In the genomic region with DNA sequence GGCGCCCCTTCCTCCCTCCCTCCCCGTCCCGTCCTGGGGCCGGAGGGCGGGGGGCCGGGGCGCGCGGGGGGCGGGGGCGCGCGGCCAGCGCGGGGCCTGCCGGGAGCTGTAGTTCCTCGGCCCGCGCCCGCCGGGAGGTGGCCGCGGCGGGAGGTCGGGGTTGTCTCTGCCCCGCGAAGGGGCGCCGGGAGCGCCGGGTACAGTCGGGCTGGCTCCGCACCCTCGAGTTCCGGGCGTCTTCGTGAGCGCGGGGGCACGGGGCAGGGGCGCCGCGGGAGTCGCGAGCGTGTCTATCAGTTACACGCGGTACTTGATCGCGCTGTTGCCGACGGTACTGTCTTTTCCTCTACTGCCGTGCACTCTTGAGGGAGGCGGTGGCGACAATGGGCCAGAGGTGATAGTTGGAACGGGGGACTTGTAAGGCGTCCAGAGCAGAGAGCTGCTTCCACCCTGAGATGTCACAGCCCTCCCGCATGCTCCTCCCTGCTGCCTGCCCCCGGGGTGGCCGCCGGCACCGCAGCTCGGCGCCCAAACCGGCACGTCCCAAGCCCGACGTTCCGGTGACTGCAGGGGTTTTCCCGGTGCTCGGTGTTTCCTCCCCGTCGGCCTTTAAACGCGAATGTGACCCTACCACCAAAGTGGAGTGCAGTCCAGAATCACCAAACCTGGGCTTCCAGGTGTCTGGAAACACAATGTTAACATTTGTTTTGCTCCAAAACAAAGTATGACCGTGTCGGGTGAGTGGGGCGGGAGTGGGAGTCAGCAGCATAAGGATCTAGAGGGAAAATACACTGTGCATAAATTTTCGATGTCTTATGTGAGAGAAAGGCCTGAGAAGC, we compare ENCODE assay signal across 1 cellular context.
TF ChIP-seq lines count a peak whose summit lies in the region.

A gene (minus strand): TSS at position 48 of the 839 bp plus-strand sequence. CDS start 8,309 bp downstream, outside the sequence.

TF ChIP-seq in HepG2, 621 proteins besides CTCF, POLR2A, EP300 and RAD21 (continued from another document and continues in another):
- TF ChIP-seq, protein P1, sequence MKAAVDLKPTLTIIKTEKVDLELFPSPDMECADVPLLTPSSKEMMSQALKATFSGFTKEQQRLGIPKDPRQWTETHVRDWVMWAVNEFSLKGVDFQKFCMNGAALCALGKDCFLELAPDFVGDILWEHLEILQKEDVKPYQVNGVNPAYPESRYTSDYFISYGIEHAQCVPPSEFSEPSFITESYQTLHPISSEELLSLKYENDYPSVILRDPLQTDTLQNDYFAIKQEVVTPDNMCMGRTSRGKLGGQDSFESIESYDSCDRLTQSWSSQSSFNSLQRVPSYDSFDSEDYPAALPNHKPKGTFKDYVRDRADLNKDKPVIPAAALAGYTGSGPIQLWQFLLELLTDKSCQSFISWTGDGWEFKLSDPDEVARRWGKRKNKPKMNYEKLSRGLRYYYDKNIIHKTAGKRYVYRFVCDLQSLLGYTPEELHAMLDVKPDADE (CRISPR knock-in tag; IDR thresholded peaks at IDR 0.05), result no peak
- TF ChIP-seq, protein P2, sequence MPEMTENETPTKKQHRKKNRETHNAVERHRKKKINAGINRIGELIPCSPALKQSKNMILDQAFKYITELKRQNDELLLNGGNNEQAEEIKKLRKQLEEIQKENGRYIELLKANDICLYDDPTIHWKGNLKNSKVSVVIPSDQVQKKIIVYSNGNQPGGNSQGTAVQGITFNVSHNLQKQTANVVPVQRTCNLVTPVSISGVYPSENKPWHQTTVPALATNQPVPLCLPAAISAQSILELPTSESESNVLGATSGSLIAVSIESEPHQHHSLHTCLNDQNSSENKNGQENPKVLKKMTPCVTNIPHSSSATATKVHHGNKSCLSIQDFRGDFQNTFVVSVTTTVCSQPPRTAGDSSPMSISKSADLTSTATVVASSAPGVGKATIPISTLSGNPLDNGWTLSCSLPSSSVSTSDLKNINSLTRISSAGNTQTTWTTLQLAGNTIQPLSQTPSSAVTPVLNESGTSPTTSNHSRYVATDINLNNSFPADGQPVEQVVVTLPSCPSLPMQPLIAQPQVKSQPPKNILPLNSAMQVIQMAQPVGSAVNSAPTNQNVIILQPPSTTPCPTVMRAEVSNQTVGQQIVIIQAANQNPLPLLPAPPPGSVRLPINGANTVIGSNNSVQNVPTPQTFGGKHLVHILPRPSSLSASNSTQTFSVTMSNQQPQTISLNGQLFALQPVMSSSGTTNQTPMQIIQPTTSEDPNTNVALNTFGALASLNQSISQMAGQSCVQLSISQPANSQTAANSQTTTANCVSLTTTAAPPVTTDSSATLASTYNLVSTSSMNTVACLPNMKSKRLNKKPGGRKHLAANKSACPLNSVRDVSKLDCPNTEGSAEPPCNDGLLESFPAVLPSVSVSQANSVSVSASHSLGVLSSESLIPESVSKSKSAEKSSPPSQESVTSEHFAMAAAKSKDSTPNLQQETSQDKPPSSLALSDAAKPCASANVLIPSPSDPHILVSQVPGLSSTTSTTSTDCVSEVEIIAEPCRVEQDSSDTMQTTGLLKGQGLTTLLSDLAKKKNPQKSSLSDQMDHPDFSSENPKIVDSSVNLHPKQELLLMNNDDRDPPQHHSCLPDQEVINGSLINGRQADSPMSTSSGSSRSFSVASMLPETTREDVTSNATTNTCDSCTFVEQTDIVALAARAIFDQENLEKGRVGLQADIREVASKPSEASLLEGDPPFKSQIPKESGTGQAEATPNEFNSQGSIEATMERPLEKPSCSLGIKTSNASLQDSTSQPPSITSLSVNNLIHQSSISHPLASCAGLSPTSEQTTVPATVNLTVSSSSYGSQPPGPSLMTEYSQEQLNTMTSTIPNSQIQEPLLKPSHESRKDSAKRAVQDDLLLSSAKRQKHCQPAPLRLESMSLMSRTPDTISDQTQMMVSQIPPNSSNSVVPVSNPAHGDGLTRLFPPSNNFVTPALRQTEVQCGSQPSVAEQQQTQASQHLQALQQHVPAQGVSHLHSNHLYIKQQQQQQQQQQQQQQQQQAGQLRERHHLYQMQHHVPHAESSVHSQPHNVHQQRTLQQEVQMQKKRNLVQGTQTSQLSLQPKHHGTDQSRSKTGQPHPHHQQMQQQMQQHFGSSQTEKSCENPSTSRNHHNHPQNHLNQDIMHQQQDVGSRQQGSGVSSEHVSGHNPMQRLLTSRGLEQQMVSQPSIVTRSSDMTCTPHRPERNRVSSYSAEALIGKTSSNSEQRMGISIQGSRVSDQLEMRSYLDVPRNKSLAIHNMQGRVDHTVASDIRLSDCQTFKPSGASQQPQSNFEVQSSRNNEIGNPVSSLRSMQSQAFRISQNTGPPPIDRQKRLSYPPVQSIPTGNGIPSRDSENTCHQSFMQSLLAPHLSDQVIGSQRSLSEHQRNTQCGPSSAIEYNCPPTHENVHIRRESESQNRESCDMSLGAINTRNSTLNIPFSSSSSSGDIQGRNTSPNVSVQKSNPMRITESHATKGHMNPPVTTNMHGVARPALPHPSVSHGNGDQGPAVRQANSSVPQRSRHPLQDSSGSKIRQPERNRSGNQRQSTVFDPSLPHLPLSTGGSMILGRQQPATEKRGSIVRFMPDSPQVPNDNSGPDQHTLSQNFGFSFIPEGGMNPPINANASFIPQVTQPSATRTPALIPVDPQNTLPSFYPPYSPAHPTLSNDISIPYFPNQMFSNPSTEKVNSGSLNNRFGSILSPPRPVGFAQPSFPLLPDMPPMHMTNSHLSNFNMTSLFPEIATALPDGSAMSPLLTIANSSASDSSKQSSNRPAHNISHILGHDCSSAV (CRISPR knock-in tag; IDR thresholded peaks at IDR 0.05; ENCODE audit: borderline replicate concordance), result no peak
- 0 out of 2 replicates have a peak, but pooled peaks have one; percentile 46 for TF ChIP-seq ZNF337 (CRISPR knock-in tag; IDR thresholded peaks at IDR 0.05; ENCODE audit: borderline replicate concordance, low read depth)
- no peak for TF ChIP-seq ZNF3 (CRISPR knock-in tag; IDR thresholded peaks at IDR 0.05)
- TF ChIP-seq, protein P3, sequence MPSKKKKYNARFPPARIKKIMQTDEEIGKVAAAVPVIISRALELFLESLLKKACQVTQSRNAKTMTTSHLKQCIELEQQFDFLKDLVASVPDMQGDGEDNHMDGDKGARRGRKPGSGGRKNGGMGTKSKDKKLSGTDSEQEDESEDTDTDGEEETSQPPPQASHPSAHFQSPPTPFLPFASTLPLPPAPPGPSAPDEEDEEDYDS (CRISPR knock-in tag; IDR thresholded peaks at IDR 0.05), result no peak
- TF ChIP-seq IKZF4 (CRISPR knock-in tag; IDR thresholded peaks at IDR 0.05; ENCODE audit: borderline replicate concordance, low read depth, not compliant biosample characterization), result no peak
- TF ChIP-seq ZNF781 (CRISPR knock-in tag; IDR thresholded peaks at IDR 0.05; ENCODE audit: borderline replicate concordance, not compliant biosample characterization), result no peak
- TF ChIP-seq, protein P4, sequence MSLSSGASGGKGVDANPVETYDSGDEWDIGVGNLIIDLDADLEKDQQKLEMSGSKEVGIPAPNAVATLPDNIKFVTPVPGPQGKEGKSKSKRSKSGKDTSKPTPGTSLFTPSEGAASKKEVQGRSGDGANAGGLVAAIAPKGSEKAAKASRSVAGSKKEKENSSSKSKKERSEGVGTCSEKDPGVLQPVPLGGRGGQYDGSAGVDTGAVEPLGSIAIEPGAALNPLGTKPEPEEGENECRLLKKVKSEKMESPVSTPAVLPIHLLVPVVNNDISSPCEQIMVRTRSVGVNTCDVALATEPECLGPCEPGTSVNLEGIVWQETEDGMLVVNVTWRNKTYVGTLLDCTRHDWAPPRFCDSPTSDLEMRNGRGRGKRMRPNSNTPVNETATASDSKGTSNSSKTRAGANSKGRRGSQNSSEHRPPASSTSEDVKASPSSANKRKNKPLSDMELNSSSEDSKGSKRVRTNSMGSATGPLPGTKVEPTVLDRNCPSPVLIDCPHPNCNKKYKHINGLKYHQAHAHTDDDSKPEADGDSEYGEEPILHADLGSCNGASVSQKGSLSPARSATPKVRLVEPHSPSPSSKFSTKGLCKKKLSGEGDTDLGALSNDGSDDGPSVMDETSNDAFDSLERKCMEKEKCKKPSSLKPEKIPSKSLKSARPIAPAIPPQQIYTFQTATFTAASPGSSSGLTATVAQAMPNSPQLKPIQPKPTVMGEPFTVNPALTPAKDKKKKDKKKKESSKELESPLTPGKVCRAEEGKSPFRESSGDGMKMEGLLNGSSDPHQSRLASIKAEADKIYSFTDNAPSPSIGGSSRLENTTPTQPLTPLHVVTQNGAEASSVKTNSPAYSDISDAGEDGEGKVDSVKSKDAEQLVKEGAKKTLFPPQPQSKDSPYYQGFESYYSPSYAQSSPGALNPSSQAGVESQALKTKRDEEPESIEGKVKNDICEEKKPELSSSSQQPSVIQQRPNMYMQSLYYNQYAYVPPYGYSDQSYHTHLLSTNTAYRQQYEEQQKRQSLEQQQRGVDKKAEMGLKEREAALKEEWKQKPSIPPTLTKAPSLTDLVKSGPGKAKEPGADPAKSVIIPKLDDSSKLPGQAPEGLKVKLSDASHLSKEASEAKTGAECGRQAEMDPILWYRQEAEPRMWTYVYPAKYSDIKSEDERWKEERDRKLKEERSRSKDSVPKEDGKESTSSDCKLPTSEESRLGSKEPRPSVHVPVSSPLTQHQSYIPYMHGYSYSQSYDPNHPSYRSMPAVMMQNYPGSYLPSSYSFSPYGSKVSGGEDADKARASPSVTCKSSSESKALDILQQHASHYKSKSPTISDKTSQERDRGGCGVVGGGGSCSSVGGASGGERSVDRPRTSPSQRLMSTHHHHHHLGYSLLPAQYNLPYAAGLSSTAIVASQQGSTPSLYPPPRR (CRISPR knock-in tag; IDR thresholded peaks at IDR 0.05; ENCODE audit: borderline replicate concordance), result peak; percentile 38; the same call in 1 of the 2 replicates
- peak; percentile 90 for TF ChIP-seq ZNF547 (CRISPR knock-in tag; IDR thresholded peaks at IDR 0.05)
- TF ChIP-seq, protein P5, sequence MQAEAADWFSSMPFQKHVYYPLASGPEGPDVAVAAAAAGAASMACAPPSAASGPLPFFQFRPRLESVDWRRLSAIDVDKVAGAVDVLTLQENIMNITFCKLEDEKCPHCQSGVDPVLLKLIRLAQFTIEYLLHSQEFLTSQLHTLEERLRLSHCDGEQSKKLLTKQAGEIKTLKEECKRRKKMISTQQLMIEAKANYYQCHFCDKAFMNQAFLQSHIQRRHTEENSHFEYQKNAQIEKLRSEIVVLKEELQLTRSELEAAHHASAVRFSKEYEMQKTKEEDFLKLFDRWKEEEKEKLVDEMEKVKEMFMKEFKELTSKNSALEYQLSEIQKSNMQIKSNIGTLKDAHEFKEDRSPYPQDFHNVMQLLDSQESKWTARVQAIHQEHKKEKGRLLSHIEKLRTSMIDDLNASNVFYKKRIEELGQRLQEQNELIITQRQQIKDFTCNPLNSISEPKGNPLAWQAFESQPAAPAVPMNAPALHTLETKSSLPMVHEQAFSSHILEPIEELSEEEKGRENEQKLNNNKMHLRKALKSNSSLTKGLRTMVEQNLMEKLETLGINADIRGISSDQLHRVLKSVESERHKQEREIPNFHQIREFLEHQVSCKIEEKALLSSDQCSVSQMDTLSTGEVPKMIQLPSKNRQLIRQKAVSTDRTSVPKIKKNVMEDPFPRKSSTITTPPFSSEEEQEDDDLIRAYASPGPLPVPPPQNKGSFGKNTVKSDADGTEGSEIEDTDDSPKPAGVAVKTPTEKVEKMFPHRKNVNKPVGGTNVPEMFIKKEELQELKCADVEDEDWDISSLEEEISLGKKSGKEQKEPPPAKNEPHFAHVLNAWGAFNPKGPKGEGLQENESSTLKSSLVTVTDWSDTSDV (CRISPR knock-in tag; IDR thresholded peaks at IDR 0.05), result no peak
- TF ChIP-seq, protein P6, sequence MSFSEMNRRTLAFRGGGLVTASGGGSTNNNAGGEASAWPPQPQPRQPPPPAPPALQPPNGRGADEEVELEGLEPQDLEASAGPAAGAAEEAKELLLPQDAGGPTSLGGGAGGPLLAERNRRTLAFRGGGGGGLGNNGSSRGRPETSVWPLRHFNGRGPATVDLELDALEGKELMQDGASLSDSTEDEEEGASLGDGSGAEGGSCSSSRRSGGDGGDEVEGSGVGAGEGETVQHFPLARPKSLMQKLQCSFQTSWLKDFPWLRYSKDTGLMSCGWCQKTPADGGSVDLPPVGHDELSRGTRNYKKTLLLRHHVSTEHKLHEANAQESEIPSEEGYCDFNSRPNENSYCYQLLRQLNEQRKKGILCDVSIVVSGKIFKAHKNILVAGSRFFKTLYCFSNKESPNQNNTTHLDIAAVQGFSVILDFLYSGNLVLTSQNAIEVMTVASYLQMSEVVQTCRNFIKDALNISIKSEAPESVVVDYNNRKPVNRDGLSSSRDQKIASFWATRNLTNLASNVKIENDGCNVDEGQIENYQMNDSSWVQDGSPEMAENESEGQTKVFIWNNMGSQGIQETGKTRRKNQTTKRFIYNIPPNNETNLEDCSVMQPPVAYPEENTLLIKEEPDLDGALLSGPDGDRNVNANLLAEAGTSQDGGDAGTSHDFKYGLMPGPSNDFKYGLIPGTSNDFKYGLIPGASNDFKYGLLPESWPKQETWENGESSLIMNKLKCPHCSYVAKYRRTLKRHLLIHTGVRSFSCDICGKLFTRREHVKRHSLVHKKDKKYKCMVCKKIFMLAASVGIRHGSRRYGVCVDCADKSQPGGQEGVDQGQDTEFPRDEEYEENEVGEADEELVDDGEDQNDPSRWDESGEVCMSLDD (CRISPR knock-in tag; IDR thresholded peaks at IDR 0.05; ENCODE audit: borderline replicate concordance), result 0 out of 2 replicates have a peak, but pooled peaks have one; percentile 56
- no peak for TF ChIP-seq ZNF260 (CRISPR knock-in tag; IDR thresholded peaks at IDR 0.05; ENCODE audit: borderline replicate concordance, low read depth)
- no peak for TF ChIP-seq MTA3 (CRISPR knock-in tag; IDR thresholded peaks at IDR 0.05)
- no peak for TF ChIP-seq MTF1 (CRISPR knock-in tag; IDR thresholded peaks at IDR 0.05)
- TF ChIP-seq ERF (CRISPR knock-in tag; IDR thresholded peaks at IDR 0.05), result 0 out of 2 replicates have a peak, but pooled peaks have one; percentile 6
- no peak; the same call in 1 of the 2 replicates for TF ChIP-seq DMAP1 (CRISPR knock-in tag; IDR thresholded peaks at IDR 0.05)
- TF ChIP-seq GPN1 (CRISPR knock-in tag; IDR thresholded peaks at IDR 0.05; ENCODE audit: borderline replicate concordance), result 0 out of 2 replicates have a peak, but pooled peaks have one; percentile 40
- TF ChIP-seq, protein P7, sequence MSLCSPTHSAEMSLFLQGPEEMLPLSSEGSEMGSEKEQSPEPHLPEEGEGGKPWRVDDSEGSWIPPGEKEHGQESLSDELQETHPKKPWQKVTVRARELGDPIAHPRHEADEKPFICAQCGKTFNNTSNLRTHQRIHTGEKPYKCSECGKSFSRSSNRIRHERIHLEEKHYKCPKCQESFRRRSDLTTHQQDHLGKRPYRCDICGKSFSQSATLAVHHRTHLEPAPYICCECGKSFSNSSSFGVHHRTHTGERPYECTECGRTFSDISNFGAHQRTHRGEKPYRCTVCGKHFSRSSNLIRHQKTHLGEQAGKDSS (CRISPR knock-in tag; IDR thresholded peaks at IDR 0.05; ENCODE audit: borderline replicate concordance, low read depth), result 0 out of 2 replicates have a peak, but pooled peaks have one; percentile 42
- no peak for TF ChIP-seq ZNF720 (CRISPR knock-in tag; IDR thresholded peaks at IDR 0.05)
- TF ChIP-seq, protein P8, sequence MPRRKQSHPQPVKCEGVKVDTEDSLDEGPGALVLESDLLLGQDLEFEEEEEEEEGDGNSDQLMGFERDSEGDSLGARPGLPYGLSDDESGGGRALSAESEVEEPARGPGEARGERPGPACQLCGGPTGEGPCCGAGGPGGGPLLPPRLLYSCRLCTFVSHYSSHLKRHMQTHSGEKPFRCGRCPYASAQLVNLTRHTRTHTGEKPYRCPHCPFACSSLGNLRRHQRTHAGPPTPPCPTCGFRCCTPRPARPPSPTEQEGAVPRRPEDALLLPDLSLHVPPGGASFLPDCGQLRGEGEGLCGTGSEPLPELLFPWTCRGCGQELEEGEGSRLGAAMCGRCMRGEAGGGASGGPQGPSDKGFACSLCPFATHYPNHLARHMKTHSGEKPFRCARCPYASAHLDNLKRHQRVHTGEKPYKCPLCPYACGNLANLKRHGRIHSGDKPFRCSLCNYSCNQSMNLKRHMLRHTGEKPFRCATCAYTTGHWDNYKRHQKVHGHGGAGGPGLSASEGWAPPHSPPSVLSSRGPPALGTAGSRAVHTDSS (CRISPR knock-in tag; conservative IDR thresholded peaks at IDR 0.05), result no peak
- no peak for TF ChIP-seq HHEX (CRISPR knock-in tag; IDR thresholded peaks at IDR 0.05)
- TF ChIP-seq KAT2B (IDR thresholded peaks at IDR 0.05; ENCODE audit: borderline replicate concordance, low read depth, low read length), result no peak
- no peak for TF ChIP-seq CBX5 (CRISPR knock-in tag; IDR thresholded peaks at IDR 0.05; ENCODE audit: borderline replicate concordance)
- 0 out of 2 replicates have a peak, but pooled peaks have one; percentile 50 for TF ChIP-seq ZNF780A (CRISPR knock-in tag; IDR thresholded peaks at IDR 0.05)
